ENCODE assay signal across 1 cellular context in genomic region chr10:61197022-61197421, GRCh38.
TF ChIP-seq lines count a peak whose summit lies in the region.

No MANE protein-coding gene starts in this region.

TF ChIP-seq in IMR-90, 13 proteins besides CTCF, POLR2A, EP300 and RAD21 (continued from another document):
- TF ChIP-seq MXI1 (IDR thresholded peaks at IDR 0.05; ENCODE audit: borderline replicate concordance, low read depth, low read length) = no peak
